ENCODE assay signal across 12 cellular contexts in the genomic region with DNA sequence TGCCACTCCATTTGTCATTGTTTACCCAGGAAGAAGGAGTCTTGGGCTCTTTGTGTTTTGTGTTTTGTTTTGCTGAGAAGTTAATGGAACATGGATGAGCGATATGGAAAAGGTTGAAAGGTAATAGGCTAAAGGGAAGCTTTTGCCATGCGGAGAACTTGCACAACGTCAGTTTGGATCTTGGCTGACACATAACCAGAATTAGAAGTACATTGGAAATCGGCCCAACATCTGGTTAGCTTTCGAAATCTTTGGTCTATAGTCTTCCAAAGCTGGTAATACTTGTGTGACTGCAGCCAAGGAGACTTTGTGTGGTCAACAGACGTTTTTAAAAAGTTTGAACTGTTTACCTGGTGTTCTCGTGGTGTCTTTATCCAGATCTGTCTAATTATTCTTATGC.
DNase-seq lines count a peak whose midpoint lies in the region; ATAC-seq and TF ChIP-seq lines count a peak whose summit lies in the region.
"Had no signal": no experiment of that assay in that cellular context is flagged by ENCODE, and none has a peak within 500 bp of the region (broad histone marks: within the 10 kb centered on the region; RNA-seq: fewer than 3 reads in every experiment).

No MANE protein-coding gene starts in this region.

- H3K4me3 Mint-ChIP-seq in activated CD8-positive, alpha-beta T cell treated with anti-CD3 and anti-CD28 coated beads, Interleukin-2, amount 10 ng/mL, durations not matched to agents 7 days and 5 days, result no peak overlapping the region
- no peak overlapping the region for H3K4me3 Mint-ChIP-seq in activated CD8-positive, alpha-beta T cell treated with anti-CD3 and anti-CD28 coated beads for 36 hours
- H3K4me3 Mint-ChIP-seq in dendritic cell treated with granulocyte-macrophage colony-stimulating factor and Interleukin-4, amounts not matched to agents 40 ng/mL and 50 ng/mL, for 4 days, result no peak overlapping the region

- POLR2A ChIA-PET in activated CD8-positive, alpha-beta T cell treated with anti-CD3 and anti-CD28 coated beads, Interleukin-2, amount 10 ng/mL, durations not matched to agents 7 days and 5 days (lab: Charles Lee), result interaction anchor here (1.1 kb wide), 1 partner anchor 220 kb away, joined by 3 read pairs; no protein-coding TSS in a partner anchor
- POLR2A ChIA-PET in activated CD8-positive, alpha-beta T cell treated with anti-CD3 and anti-CD28 coated beads for 36 hours (lab: Charles Lee), result no interaction called here

- peaks cover 7% of the 10 kb centered on the region for H3K9me3 Mint-ChIP-seq in activated CD8-positive, alpha-beta T cell treated with anti-CD3 and anti-CD28 coated beads, Interleukin-2, amount 10 ng/mL, durations not matched to agents 7 days and 5 days (ENCODE audit: insufficient read depth)
- H3K9me3 Mint-ChIP-seq in activated CD8-positive, alpha-beta T cell treated with anti-CD3 and anti-CD28 coated beads for 36 hours, result no peaks in the 10 kb centered on the region
- no peaks in the 10 kb centered on the region for H3K9me3 Mint-ChIP-seq in dendritic cell treated with granulocyte-macrophage colony-stimulating factor and Interleukin-4, amounts not matched to agents 40 ng/mL and 50 ng/mL, for 4 days

- TF ChIP-seq CTCF in activated CD8-positive, alpha-beta T cell treated with anti-CD3 and anti-CD28 coated beads for 36 hours (IDR thresholded peaks at IDR 0.05), result no peak
- no peak for TF ChIP-seq CTCF in lower leg skin (IDR thresholded peaks at IDR 0.05)
- TF ChIP-seq CTCF in uterus (IDR thresholded peaks at IDR 0.05), result no peak

- no peak for ATAC-seq in activated CD8-positive, alpha-beta T cell treated with anti-CD3 and anti-CD28 coated beads, Interleukin-2, amount 10 ng/mL, durations not matched to agents 7 days and 5 days
- ATAC-seq in activated CD8-positive, alpha-beta T cell treated with anti-CD3 and anti-CD28 coated beads for 36 hours, result no peak
- no peak for ATAC-seq in HG02870 (IDR thresholded peaks at IDR 0.05; ENCODE audit: unreplicated experiment)
- ATAC-seq: A549 had no signal

- TF ChIP-seq POLR2A in lower leg skin (IDR thresholded peaks at IDR 0.05) (no peak), uterus (IDR thresholded peaks at IDR 0.05) (no peak)

- H3K27ac Mint-ChIP-seq in activated CD8-positive, alpha-beta T cell treated with anti-CD3 and anti-CD28 coated beads, Interleukin-2, amount 10 ng/mL, durations not matched to agents 7 days and 5 days, result peak overlapping the region; percentile 36
- H3K27ac Mint-ChIP-seq in activated CD8-positive, alpha-beta T cell treated with anti-CD3 and anti-CD28 coated beads for 36 hours, result no peak overlapping the region
- H3K27ac Mint-ChIP-seq in dendritic cell treated with granulocyte-macrophage colony-stimulating factor and Interleukin-4, amounts not matched to agents 40 ng/mL and 50 ng/mL, for 4 days, result peak overlapping the region; percentile 64

- no peak overlapping the region for H3K4me3 ChIP-seq in lower leg skin (ENCODE audit: low read depth, poor library complexity, severe bottlenecking)
- H3K4me3 ChIP-seq in uterus, result no peak overlapping the region
- H3K4me3 ChIP-seq: A549 had no signal

- H3K27me3 ChIP-seq in uterus, result no peaks in the 10 kb centered on the region

- intact Hi-C loops in activated CD8-positive, alpha-beta T cell treated with anti-CD3 and anti-CD28 coated beads for 36 hours (cut with micrococcal nuclease), result no loop called here
- intact Hi-C loops in dendritic cell treated with granulocyte-macrophage colony-stimulating factor and Interleukin-4, amounts not matched to agents 40 ng/mL and 50 ng/mL, for 4 days (cut with micrococcal nuclease), result no loop called here
- intact Hi-C loops in lower leg skin (cut with DNase I; ENCODE audit: low total_unique reads) (no loop called here), uterus (cut with DNase I; ENCODE audit: low total_unique reads) (no loop called here)

- H3K27me3 Mint-ChIP-seq in activated CD8-positive, alpha-beta T cell treated with anti-CD3 and anti-CD28 coated beads, Interleukin-2, amount 10 ng/mL, durations not matched to agents 7 days and 5 days (ENCODE audit: low read depth), result no peaks in the 10 kb centered on the region
- H3K27me3 Mint-ChIP-seq in activated CD8-positive, alpha-beta T cell treated with anti-CD3 and anti-CD28 coated beads for 36 hours, result no peaks in the 10 kb centered on the region
- no peaks in the 10 kb centered on the region for H3K27me3 Mint-ChIP-seq in dendritic cell treated with granulocyte-macrophage colony-stimulating factor and Interleukin-4, amounts not matched to agents 40 ng/mL and 50 ng/mL, for 4 days

- H3K9me3 ChIP-seq in uterus, result no peaks in the 10 kb centered on the region

- CTCF ChIA-PET in activated CD8-positive, alpha-beta T cell treated with anti-CD3 and anti-CD28 coated beads, Interleukin-2, amount 10 ng/mL, durations not matched to agents 7 days and 5 days (lab: Charles Lee), result interaction anchor here (1.2 to 1.7 kb wide), 2 partner anchors 10 to 72 kb away, joined by 4 read pairs; no protein-coding TSS in a partner anchor
- CTCF ChIA-PET in activated CD8-positive, alpha-beta T cell treated with anti-CD3 and anti-CD28 coated beads for 36 hours (lab: Charles Lee), result interaction anchor here (1.0 to 1.3 kb wide), 3 partner anchors 17 to 221 kb away, joined by 3 read pairs; no protein-coding TSS in a partner anchor

- H3K36me3 ChIP-seq in uterus, result no peaks in the 10 kb centered on the region

- no peak for DNase-seq in activated CD8-positive, alpha-beta T cell treated with anti-CD3 and anti-CD28 coated beads, Interleukin-2, amount 10 ng/mL, durations not matched to agents 7 days and 5 days
- no peak for DNase-seq in activated CD8-positive, alpha-beta T cell treated with anti-CD3 and anti-CD28 coated beads for 36 hours
- peak; percentile 83 to 89 for DNase-seq in lower leg skin (ENCODE audit: low spot score in 2 of 2)
- peak; percentile 63 to 85 for DNase-seq in uterus
- no peak for DNase-seq in GM19240 (ENCODE audit: insufficient read length, low spot score)
- DNase-seq in NCI-H2171 (lab: John Stamatoyannopoulos, UW), result no peak
- DNase-seq: anterior cingulate cortex, hippocampal formation, NCI-H524 had no signal

- peaks cover 51% of the 10 kb centered on the region for H3K4me1 Mint-ChIP-seq in activated CD8-positive, alpha-beta T cell treated with anti-CD3 and anti-CD28 coated beads, Interleukin-2, amount 10 ng/mL, durations not matched to agents 7 days and 5 days (ENCODE audit: low read depth)
- H3K4me1 Mint-ChIP-seq in activated CD8-positive, alpha-beta T cell treated with anti-CD3 and anti-CD28 coated beads for 36 hours (ENCODE audit: low read depth), result peaks cover 3% of the 10 kb centered on the region
- H3K4me1 Mint-ChIP-seq in dendritic cell treated with granulocyte-macrophage colony-stimulating factor and Interleukin-4, amounts not matched to agents 40 ng/mL and 50 ng/mL, for 4 days (ENCODE audit: low read depth), result peaks cover 22% of the 10 kb centered on the region

- H3K36me3 Mint-ChIP-seq in activated CD8-positive, alpha-beta T cell treated with anti-CD3 and anti-CD28 coated beads, Interleukin-2, amount 10 ng/mL, durations not matched to agents 7 days and 5 days (ENCODE audit: low read depth), result peaks cover 81% of the 10 kb centered on the region
- peaks cover 43% of the 10 kb centered on the region for H3K36me3 Mint-ChIP-seq in activated CD8-positive, alpha-beta T cell treated with anti-CD3 and anti-CD28 coated beads for 36 hours (ENCODE audit: low read depth)
- peaks cover 97% of the 10 kb centered on the region for H3K36me3 Mint-ChIP-seq in dendritic cell treated with granulocyte-macrophage colony-stimulating factor and Interleukin-4, amounts not matched to agents 40 ng/mL and 50 ng/mL, for 4 days (ENCODE audit: low read depth)

- peaks cover 0 to 3% of the 10 kb centered on the region in 2 donors for H3K4me1 ChIP-seq in uterus
- H3K4me1 ChIP-seq: A549 had no signal

- H3K27ac ChIP-seq in uterus, result peak overlapping the region; percentile 52 to 77
- H3K27ac ChIP-seq: A549 had no signal

- WGBS in lower leg skin, 2 donors, result 23 to 25% methylated on average over 7 of the region's 7 CpGs

Comparison
In these comparisons a context has a peak if more than half of its experiments do, and no peak if none do; other contexts are left out.
1. DNase-seq: peak in lower leg skin (2 of 2) and uterus (2 of 2); none in activated CD8-positive, alpha-beta T cell treated with anti-CD3 and anti-CD28 coated beads, Interleukin-2, amount 10 ng/mL, durations not matched to agents 7 days and 5 days (single experiment), activated CD8-positive, alpha-beta T cell treated with anti-CD3 and anti-CD28 coated beads for 36 hours (single experiment), GM19240 (single experiment) and NCI-H2171 (single experiment).